ENCODE assay signal across 8 cellular contexts in genomic region chr11:118930152-118930712, GRCh38. TPM values are rescaled to one million over a fixed set of nuclear protein-coding genes. Genes with fewer than 3 reads are reported as not detected.
DNase-seq lines count a peak whose midpoint lies in the region; ATAC-seq and TF ChIP-seq lines count a peak whose summit lies in the region.

No MANE protein-coding gene starts in this region.

- H3K14ac ChIP-seq in neuronal stem cell (ENCODE audit: low read length) = no peak overlapping the region

- peak overlapping the region; percentile 79 for H3K4me3 ChIP-seq in RWPE2 (ENCODE audit: severe bottlenecking)
- peak overlapping the region; percentile 73 to 86 for H3K4me3 ChIP-seq in gastroesophageal sphincter
- H3K4me3 ChIP-seq in neuronal stem cell (ENCODE audit: low read length in 2 of 2) = peak overlapping the region; percentile 60 to 80

- 0 to 3% methylated on average over 2 to 8 of the region's 18 CpGs for WGBS in gastroesophageal sphincter (ENCODE audit: low coverage in 1 of 2), 2 donors
- no CpG with 5 or more reads among the region's 18 CpGs for WGBS in neuronal stem cell (ENCODE audit: extremely low coverage in 2 of 2, insufficient read length in 2 of 2, insufficient replicate concordance in 1 of 2), 2 donors

- no peak overlapping the region for H2BK12ac ChIP-seq in neuronal stem cell (ENCODE audit: low read length)

- TF ChIP-seq CTCF in LNCAP (IDR thresholded peaks at IDR 0.05) = peak; percentile 94
- TF ChIP-seq CTCF in RWPE2 (IDR thresholded peaks at IDR 0.05; ENCODE audit: poor library complexity, severe bottlenecking) = peak; percentile 92
- peak; percentile 96 to 98 (median 97) for TF ChIP-seq CTCF in gastroesophageal sphincter (IDR thresholded peaks at IDR 0.05)

- H2BK5ac ChIP-seq in neuronal stem cell (ENCODE audit: low read length) = peak overlapping the region; percentile 84

- H3K18ac ChIP-seq in neuronal stem cell (ENCODE audit: low read length) = peak overlapping the region; percentile 91

- H2BK120ac ChIP-seq in neuronal stem cell (ENCODE audit: low read depth, low read length) = no peak overlapping the region

- no peak overlapping the region for H4K8ac ChIP-seq in neuronal stem cell (ENCODE audit: low read depth, low read length)

- H3K36me3 ChIP-seq in RWPE2 (ENCODE audit: low read depth) (no peaks in the 10 kb centered on the region), gastroesophageal sphincter (no peaks in the 10 kb centered on the region), neuronal stem cell (replicated peaks in 1 of 2; ENCODE audit: control insufficient read depth in 2 of 2, insufficient read depth in 2 of 2, low read length in 2 of 2) (no peaks in the 10 kb centered on the region)

- H2AK5ac ChIP-seq in neuronal stem cell (ENCODE audit: low read depth, low read length) = peak overlapping the region; percentile 20

- H4K91ac ChIP-seq in neuronal stem cell (ENCODE audit: low read depth, low read length, poor library complexity) = no peak overlapping the region

- H3K4me2 ChIP-seq in neuronal stem cell (ENCODE audit: insufficient read depth, low read length, poor library complexity, severe bottlenecking) = peak overlapping the region; percentile 95

- ATAC-seq in RWPE2 (ENCODE audit: low read depth) = peak; percentile 52
- peak; percentile 13 for ATAC-seq in gastroesophageal sphincter
- no peak for ATAC-seq in HG02610 (IDR thresholded peaks at IDR 0.05; ENCODE audit: unreplicated experiment)

- H3K9me3 ChIP-seq in RWPE2 (ENCODE audit: severe bottlenecking) (no peaks in the 10 kb centered on the region), gastroesophageal sphincter (no peaks in the 10 kb centered on the region), neuronal stem cell (replicated peaks in 1 of 2; ENCODE audit: control insufficient read depth in 2 of 2, insufficient read depth in 1 of 2, low read depth in 1 of 2, low read length in 2 of 2) (no peaks in the 10 kb centered on the region)

- no peaks in the 10 kb centered on the region for H3K27me3 ChIP-seq in RWPE2 (ENCODE audit: insufficient read depth, poor library complexity, severe bottlenecking)
- no peaks in the 10 kb centered on the region for H3K27me3 ChIP-seq in gastroesophageal sphincter
- H3K27me3 ChIP-seq in neuronal stem cell (ENCODE audit: control insufficient read depth in 3 of 3, insufficient read depth in 3 of 3, low read depth in 1 of 3, low read length in 3 of 3) = peaks cover 0 to 8% (median 5%) of the 10 kb centered on the region in 3 experiments

- peak overlapping the region; percentile 78 for H3K9ac ChIP-seq in neuronal stem cell (ENCODE audit: low read depth, low read length, poor library complexity)

- H3K27ac ChIP-seq in RWPE2 (ENCODE audit: poor library complexity, severe bottlenecking) (peak overlapping the region; percentile 100), gastroesophageal sphincter (peak overlapping the region; percentile 93 to 98 (median 95)), neuronal stem cell (replicated peaks; ENCODE audit: low read length) (peak overlapping the region; percentile 70)

- H3K4ac ChIP-seq in neuronal stem cell (ENCODE audit: low read length) = no peak overlapping the region

- no peak for TF ChIP-seq EP300 in gastroesophageal sphincter (IDR thresholded peaks at IDR 0.05)

- TF ChIP-seq POLR2A in gastroesophageal sphincter (IDR thresholded peaks at IDR 0.05) = no peak

- peak overlapping the region; percentile 12 for H3K23ac ChIP-seq in neuronal stem cell (ENCODE audit: low read depth, low read length, poor library complexity)

- peak; percentile 93 for DNase-seq in DMS153 (lab: John Stamatoyannopoulos, UW)
- peak; percentile 95 for DNase-seq in RWPE2 (ENCODE audit: low spot score)
- peak; percentile 95 for DNase-seq in activated effector memory CD4-positive, alpha-beta T cell treated with anti-CD3 and anti-CD28 coated beads, Interleukin-2, amount 50 U/mL, for 16 hours
- DNase-seq in neuronal stem cell (ENCODE audit: low spot score) = no peak
- peak; percentile 92 for DNase-seq in superior temporal gyrus (ENCODE audit: extremely low spot score)

- peak overlapping the region; percentile 95 for H2BK15ac ChIP-seq in neuronal stem cell (ENCODE audit: low read length)

- H2AFZ ChIP-seq in neuronal stem cell (ENCODE audit: low read length) = peak overlapping the region; percentile 93

- H3K79me1 ChIP-seq in neuronal stem cell (ENCODE audit: low read depth, low read length) = peaks cover under 1% of the 10 kb centered on the region

- H3K4me1 ChIP-seq in RWPE2 (ENCODE audit: insufficient read depth, poor library complexity, severe bottlenecking) = peaks cover 8% of the 10 kb centered on the region
- peaks cover 0 to 65% (median 13%) of the 10 kb centered on the region in 3 donors for H3K4me1 ChIP-seq in gastroesophageal sphincter
- peaks cover 16 to 23% of the 10 kb centered on the region in 2 donors for H3K4me1 ChIP-seq in neuronal stem cell (ENCODE audit: control insufficient read depth in 2 of 2, insufficient read depth in 1 of 2, low read depth in 1 of 2, low read length in 2 of 2)

RNA-seq across cellular contexts. Expression of gene BCL9L, which starts 4.5 kb away (rescaled TPM):
- total RNA-seq in gastroesophageal sphincter = 10 to 100 TPM; 24.6 to 66.2 (median 30.8) TPM
- polyA plus RNA-seq in neuronal stem cell (2013, experiment 1 of 2) = 32.8 TPM
- 34.6 TPM for polyA plus RNA-seq in neuronal stem cell (2013, experiment 2 of 2)

RNA-seq across cellular contexts. Expression of gene UPK2, which starts 25.9 kb away (rescaled TPM):
- not detected for total RNA-seq in gastroesophageal sphincter
- 0.50 TPM for polyA plus RNA-seq in neuronal stem cell (2013, experiment 1 of 2)
- polyA plus RNA-seq in neuronal stem cell (2013, experiment 2 of 2) = 0.47 TPM

RNA-seq across cellular contexts. Expression of gene FOXR1, which starts 41.3 kb away (rescaled TPM):
- not detected for total RNA-seq in gastroesophageal sphincter
- polyA plus RNA-seq in neuronal stem cell (2013, experiment 1 of 2) = not detected
- 0.06 TPM for polyA plus RNA-seq in neuronal stem cell (2013, experiment 2 of 2)

RNA-seq across cellular contexts. Expression of gene CXCR5, which starts 46.5 kb away (rescaled TPM):
- total RNA-seq in gastroesophageal sphincter = under 1 TPM in 1 of 4 donors, not detected in 3; 0.08 TPM
- not detected for polyA plus RNA-seq in neuronal stem cell (2013, experiment 1 of 2)
- not detected for polyA plus RNA-seq in neuronal stem cell (2013, experiment 2 of 2)
